In the genomic region with DNA sequence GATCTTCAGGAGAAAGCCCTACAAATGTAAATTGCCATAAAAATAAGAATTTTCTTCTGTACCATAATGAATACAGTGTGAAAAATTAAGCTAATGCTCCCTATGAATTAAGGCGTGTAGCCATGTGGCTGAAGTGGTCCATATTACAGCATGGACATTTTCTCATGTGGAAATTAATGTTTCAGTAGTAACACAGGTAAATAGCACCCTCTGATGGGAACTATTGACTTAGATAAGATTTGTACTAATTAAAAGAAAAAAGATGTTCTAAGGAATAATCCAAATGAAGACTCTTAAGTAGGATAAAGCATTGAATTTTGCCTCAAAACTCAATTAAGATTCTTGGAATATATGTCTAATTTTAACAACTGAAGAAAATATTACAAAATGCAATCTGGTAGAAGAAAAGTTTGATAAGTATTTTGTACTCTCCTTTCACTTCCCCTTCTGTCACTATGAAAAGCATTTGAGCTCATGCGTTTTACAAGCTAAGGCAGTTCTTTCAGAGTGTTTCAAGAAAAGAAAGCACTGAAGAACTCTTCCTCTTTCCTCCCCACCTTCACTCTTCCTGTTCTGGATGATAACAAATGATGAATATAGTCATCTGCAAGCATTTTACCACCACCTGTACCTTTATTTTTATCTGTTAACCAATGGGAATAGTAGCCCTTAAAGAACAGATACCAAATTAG, we compare ENCODE assay signal across 8 cellular contexts. TPM values are rescaled to one million over a fixed set of nuclear protein-coding genes. Genes with fewer than 3 reads are reported as not detected.
DNase-seq lines count a peak whose midpoint lies in the region; ATAC-seq, FAIRE-seq and TF ChIP-seq lines count a peak whose summit lies in the region.

No MANE protein-coding gene starts in this region.

- ATAC-seq in HG03025 (IDR thresholded peaks at IDR 0.05; ENCODE audit: low FRiP score, unreplicated experiment) (peak; percentile 79), naive B cell (ENCODE audit: low read depth in 2 of 2) (peak; percentile 93 to 94)

- no peaks in the 10 kb centered on the region for H3K36me3 Mint-ChIP-seq in naive B cell
- H3K36me3 Mint-ChIP-seq in T-helper 2 cell treated with Interferon-gamma antibody and Interleukin-4, amounts not matched to agents 5 μg/mL and 100 μg/mL, for 36 hours (ENCODE audit: low read depth): no peaks in the 10 kb centered on the region

- POLR2A ChIA-PET in HEK293T (lab: Yijun Ruan, JAX): no interaction called here

- H3K9me3 Mint-ChIP-seq in naive B cell: peaks cover 0 to 2% (median 0%) of the 10 kb centered on the region in 7 donors
- no peaks in the 10 kb centered on the region for H3K9me3 Mint-ChIP-seq in T-helper 2 cell treated with Interferon-gamma antibody and Interleukin-4, amounts not matched to agents 5 μg/mL and 100 μg/mL, for 36 hours

- peak; percentile 85 for FAIRE-seq in GM19239 (lab: Jason Lieb, UNC)

- H3K4me1 Mint-ChIP-seq in naive B cell: peaks cover 22 to 47% (median 30%) of the 10 kb centered on the region in 3 donors
- peaks cover 4% of the 10 kb centered on the region for H3K4me1 Mint-ChIP-seq in T-helper 2 cell treated with Interferon-gamma antibody and Interleukin-4, amounts not matched to agents 5 μg/mL and 100 μg/mL, for 36 hours (ENCODE audit: low read depth)

- H3K27ac Mint-ChIP-seq in naive B cell: peak overlapping the region in 5 of 6 donors; percentile 2 to 88 (median 73)
- no peak overlapping the region for H3K27ac Mint-ChIP-seq in T-helper 2 cell treated with Interferon-gamma antibody and Interleukin-4, amounts not matched to agents 5 μg/mL and 100 μg/mL, for 36 hours

- peak overlapping the region in 7 of 8 donors; percentile 2 to 78 (median 46) for H3K4me3 Mint-ChIP-seq in naive B cell
- no peak overlapping the region for H3K4me3 Mint-ChIP-seq in T-helper 2 cell treated with Interferon-gamma antibody and Interleukin-4, amounts not matched to agents 5 μg/mL and 100 μg/mL, for 36 hours

- CTCF ChIA-PET in HEK293T (lab: Yijun Ruan, JAX): no interaction called here

- H3K27me3 Mint-ChIP-seq in naive B cell: no peaks in the 10 kb centered on the region
- peaks cover 7% of the 10 kb centered on the region for H3K27me3 Mint-ChIP-seq in T-helper 2 cell treated with Interferon-gamma antibody and Interleukin-4, amounts not matched to agents 5 μg/mL and 100 μg/mL, for 36 hours (ENCODE audit: low read depth)

- DNase-seq in GM19239 (ENCODE audit: insufficient read length, low spot score) (peak; percentile 2), RKO (ENCODE audit: low spot score) (peak; percentile 2), naive B cell (peak; percentile 14), GDM1 (lab: John Stamatoyannopoulos, UW) (no peak), NCI-H1092 (lab: John Stamatoyannopoulos, UW) (no peak), HEK293T (ENCODE audit: extremely low spot score) (no peak)
- DNase-seq in T-helper 2 cell treated with Interferon-gamma antibody and Interleukin-4, amounts not matched to agents 5 μg/mL and 100 μg/mL, for 36 hours (ENCODE audit: low spot score): no peak

TF ChIP-seq in HEK293T, 16 proteins besides CTCF, POLR2A, EP300 and RAD21:
- TF ChIP-seq TARDBP (IDR thresholded peaks at IDR 0.05) (no peak), ARNT (IDR thresholded peaks at IDR 0.05) (no peak), SP1 (IDR thresholded peaks at IDR 0.05) (no peak), FOXA1 (IDR thresholded peaks at IDR 0.05) (no peak), ELF4 (IDR thresholded peaks at IDR 0.05) (no peak), BHLHE40 (IDR thresholded peaks at IDR 0.05; ENCODE audit: borderline replicate concordance) (no peak), SUZ12 (IDR thresholded peaks at IDR 0.05) (no peak), NFRKB (IDR thresholded peaks at IDR 0.05) (no peak)
TF ChIP-seq in HEK293T: peak in this region for 0.

RNA-seq across cellular contexts. Expression of gene OR8D2, which starts 9.9 kb away (rescaled TPM):
- polyA plus RNA-seq in naive B cell (ENCODE audit: low read depth in 6 of 6): not detected

RNA-seq across cellular contexts. Expression of gene OR8D1, which starts 16.2 kb away (rescaled TPM):
- polyA plus RNA-seq in naive B cell (ENCODE audit: low read depth in 6 of 6): not detected

RNA-seq across cellular contexts. Expression of gene OR8B2, which starts 54.4 kb away (rescaled TPM):
- polyA plus RNA-seq in naive B cell (ENCODE audit: low read depth in 6 of 6): not detected

Comparison
In these comparisons a context has a peak if more than half of its experiments do, and no peak if none do; other contexts are left out.
1. DNase-seq: peak in GM19239 (single experiment), RKO (single experiment) and naive B cell (single experiment); none in GDM1 (single experiment), NCI-H1092 (single experiment), HEK293T (single experiment) and T-helper 2 cell treated with Interferon-gamma antibody and Interleukin-4, amounts not matched to agents 5 μg/mL and 100 μg/mL, for 36 hours (single experiment).